In genomic region chr13:40402931-40403412, GRCh38 we compare ENCODE assay signal across 8 cellular contexts.
DNase-seq lines count a peak whose midpoint lies in the region; FAIRE-seq and TF ChIP-seq lines count a peak whose summit lies in the region.

No MANE protein-coding gene starts in this region.

- H3K27ac ChIP-seq in astrocyte (ENCODE audit: low read depth, low read length) (peak overlapping the region; percentile 71), small intestine (ENCODE audit: low read depth in 1 of 2, low read length in 1 of 2) (peak overlapping the region in 1 of 2 donors; percentile 46), testis (no peak overlapping the region)

- DNase-seq in HCEC 1CT (peak; percentile 43), astrocyte (ENCODE audit: low read depth) (peak; percentile 86), kidney glomerular epithelial cell (lab: John Stamatoyannopoulos, UW) (peak; percentile 71), small intestine (peak; percentile 24), testis (no peak), DMS114 treated with DMSO at 0.1 percent for 48 hours (lab: John Stamatoyannopoulos, UW; ENCODE audit: unreplicated experiment) (no peak)
- DNase-seq in activated T-cell treated with anti-CD3 and anti-CD28 coated beads, Interleukin-2, amount 50 U/mL, for 48 hours: no peak
- DNase-seq in activated T-cell treated with anti-CD3 and anti-CD28 coated beads, Interleukin-2, amount 50 U/mL, for 1 hour: no peak

- no peak overlapping the region for H3K4me3 ChIP-seq in astrocyte (ENCODE audit: insufficient read depth, low read depth, low read length)
- H3K4me3 ChIP-seq in small intestine (ENCODE audit: low read depth in 1 of 2, low read length in 2 of 2): no peak overlapping the region
- no peak overlapping the region for H3K4me3 ChIP-seq in testis

- no peaks in the 10 kb centered on the region for H3K36me3 ChIP-seq in astrocyte (ENCODE audit: insufficient read depth, low read length)
- H3K36me3 ChIP-seq in small intestine (ENCODE audit: control insufficient read depth in 2 of 2, insufficient read depth in 2 of 2, low read length in 2 of 2): no peaks in the 10 kb centered on the region
- H3K36me3 ChIP-seq in testis (ENCODE audit: low read depth, missing control alignments): no peaks in the 10 kb centered on the region

- peaks cover 34% of the 10 kb centered on the region for H3K4me1 Mint-ChIP-seq in astrocyte (ENCODE audit: low read depth, unreplicated experiment)

- no peaks in the 10 kb centered on the region for H3K9me3 ChIP-seq in astrocyte (ENCODE audit: insufficient read depth, low read depth, low read length)
- no peaks in the 10 kb centered on the region for H3K9me3 ChIP-seq in small intestine (ENCODE audit: control insufficient read depth, low read depth)
- no peaks in the 10 kb centered on the region for H3K9me3 ChIP-seq in testis

- peak overlapping the region; percentile 87 for H3K4me2 ChIP-seq in astrocyte (ENCODE audit: low read length)

- TF ChIP-seq CTCF in astrocyte (IDR thresholded peaks at IDR 0.05; ENCODE audit: insufficient read depth, low read depth, low read length) (no peak), testis (IDR thresholded peaks at IDR 0.05) (no peak)

- 43 to 55% (median 49%) methylated on average over 9 of the region's 9 CpGs for WGBS in small intestine, 3 donors
- 23 to 37% methylated on average over 7 to 9 of the region's 9 CpGs for WGBS in testis, 2 donors

- intact Hi-C loops in testis (cut with DNase I; ENCODE audit: low total_unique reads): no loop called here

- H3K9ac ChIP-seq in astrocyte (ENCODE audit: low read length): peak overlapping the region; percentile 58

- no peak for TF ChIP-seq POLR2A in testis (IDR thresholded peaks at IDR 0.05)

- H3K27me3 ChIP-seq in astrocyte (ENCODE audit: insufficient read depth, low read length) (no peaks in the 10 kb centered on the region), small intestine (ENCODE audit: control insufficient read depth in 2 of 2, insufficient read depth in 2 of 2, low read length in 2 of 2) (no peaks in the 10 kb centered on the region), testis (no peaks in the 10 kb centered on the region)

- no peak overlapping the region for H3K4me3 Mint-ChIP-seq in astrocyte (ENCODE audit: unreplicated experiment)

- no peaks in the 10 kb centered on the region for H3K27me3 Mint-ChIP-seq in astrocyte (ENCODE audit: low read depth, unreplicated experiment)

- FAIRE-seq in astrocyte (lab: Jason Lieb, UNC): no peak
- FAIRE-seq in small intestine (lab: Jason Lieb, UNC): no peak

- H3K9me3 Mint-ChIP-seq in astrocyte (ENCODE audit: unreplicated experiment): peaks cover 2% of the 10 kb centered on the region

- no peaks in the 10 kb centered on the region for H3K36me3 Mint-ChIP-seq in astrocyte (ENCODE audit: low read depth, unreplicated experiment)

- H3K4me1 ChIP-seq in astrocyte (ENCODE audit: insufficient read depth, low read length) (peaks cover 29% of the 10 kb centered on the region), small intestine (ENCODE audit: control insufficient read depth in 2 of 2, insufficient read depth in 1 of 2, low read depth in 1 of 2, low read length in 1 of 2) (peaks cover 4 to 11% of the 10 kb centered on the region in 2 donors), testis (peaks cover 8% of the 10 kb centered on the region)

- H4K20me1 ChIP-seq in astrocyte (ENCODE audit: insufficient read depth, low read length): no peaks in the 10 kb centered on the region

- H2AFZ ChIP-seq in astrocyte (ENCODE audit: low read depth, low read length): peak overlapping the region; percentile 75

- H3K27ac Mint-ChIP-seq in astrocyte (ENCODE audit: unreplicated experiment): peak overlapping the region; percentile 94

- no peaks in the 10 kb centered on the region for H3K79me2 ChIP-seq in astrocyte (ENCODE audit: insufficient read depth, low read length)

Comparison
In these comparisons a context has a peak if more than half of its experiments do, and no peak if none do; other contexts are left out.
1. DNase-seq: peak in HCEC 1CT (single experiment), astrocyte (single experiment), kidney glomerular epithelial cell (single experiment) and small intestine (single experiment); none in activated T-cell treated with anti-CD3 and anti-CD28 coated beads, Interleukin-2, amount 50 U/mL, for 48 hours (0 of 2), activated T-cell treated with anti-CD3 and anti-CD28 coated beads, Interleukin-2, amount 50 U/mL, for 1 hour (single experiment), testis (single experiment) and DMS114 treated with DMSO at 0.1 percent for 48 hours (single experiment).